Comparison of ENCODE assay signal across 2 cellular contexts in genomic region chr1:14531519-14531918, GRCh38.
TF ChIP-seq lines count a peak whose summit lies in the region.

No MANE protein-coding gene starts in this region.

TF ChIP-seq in HepG2, 621 proteins besides CTCF, POLR2A, EP300 and RAD21:
- no peak for TF ChIP-seq PAWR (CRISPR knock-in tag; IDR thresholded peaks at IDR 0.05; ENCODE audit: borderline replicate concordance)
- peak; percentile 49 for TF ChIP-seq HNRNPK (IDR thresholded peaks at IDR 0.05; ENCODE audit: low read depth, low read length, poor library complexity, severe bottlenecking)
- no peak for TF ChIP-seq ZNF720 (CRISPR knock-in tag; IDR thresholded peaks at IDR 0.05)

TF ChIP-seq in K562, 482 proteins besides CTCF, POLR2A, EP300 and RAD21 (continued from another document):
- TF ChIP-seq THRB (CRISPR knock-in tag; conservative IDR thresholded peaks at IDR 0.05) (no peak), RAD51 (IDR thresholded peaks at IDR 0.05; ENCODE audit: borderline replicate concordance, low read depth) (no peak), CHD2 (IDR thresholded peaks at IDR 0.05; ENCODE audit: low read depth, low read length) (no peak), RCOR1 (IDR thresholded peaks at IDR 0.05; ENCODE audit: borderline replicate concordance in 1 of 2, low read depth in 2 of 2, low read length in 2 of 2) (no peak), CEBPG (CRISPR knock-in tag; IDR thresholded peaks at IDR 0.05) (no peak), CEBPG (tag; conservative IDR thresholded peaks at IDR 0.05 in 1 of 2, IDR thresholded peaks at IDR 0.05 in 1 of 2) (peak; percentile 51 to 59; a peak in 3 of 4 replicates), ATF3 (IDR thresholded peaks at IDR 0.05) (peak; percentile 62; the same call in 1 of the 2 replicates), ATF3 (CRISPR knock-in tag; conservative IDR thresholded peaks at IDR 0.05) (no peak), SIN3B (IDR thresholded peaks at IDR 0.05; ENCODE audit: low read depth) (no peak), RERE (CRISPR knock-in tag; IDR thresholded peaks at IDR 0.05; ENCODE audit: borderline replicate concordance) (no peak), CSDE1 (IDR thresholded peaks at IDR 0.05) (no peak), EGR1 (conservative IDR thresholded peaks at IDR 0.05) (no peak), MYBL2 (IDR thresholded peaks at IDR 0.05; ENCODE audit: low read depth) (no peak), MYBL2 (CRISPR knock-in tag; IDR thresholded peaks at IDR 0.05; ENCODE audit: borderline replicate concordance) (no peak), MYC (IDR thresholded peaks at IDR 0.05; ENCODE audit: low read depth, low read length) (no peak), MYC (CRISPR knock-in tag; IDR thresholded peaks at IDR 0.05; ENCODE audit: borderline replicate concordance, low read depth) (no peak)
